Comparison of ENCODE assay signal across 30 cellular contexts in the genomic region with DNA sequence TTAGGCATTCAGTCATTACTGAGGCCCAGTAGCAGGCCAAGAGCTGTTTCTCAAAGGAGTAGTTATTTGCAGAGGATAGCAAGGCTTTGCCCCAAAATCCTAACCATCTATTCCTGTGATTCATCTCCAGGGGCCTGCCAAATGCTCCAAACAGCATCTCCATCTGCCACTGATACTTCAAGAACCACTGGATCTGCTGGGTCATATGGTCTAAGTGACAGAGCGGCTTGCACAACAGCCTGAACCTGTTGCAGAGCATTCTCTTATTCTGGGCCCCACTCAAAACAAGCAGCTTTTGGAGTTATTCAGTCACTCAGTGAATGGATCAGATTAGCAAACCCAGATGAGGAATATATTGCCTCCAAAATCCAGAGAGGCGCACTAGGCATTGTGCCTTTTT.
"Had no signal": no experiment of that assay in that cellular context is flagged by ENCODE, and none has a peak within 500 bp of the region (broad histone marks: within the 10 kb centered on the region; RNA-seq: fewer than 3 reads in every experiment).

No MANE protein-coding gene starts in this region.

- H3K27me3 ChIP-seq: SJSA1 had no signal

- H3K27ac ChIP-seq: SJSA1 had no signal

- H3K27me3 Mint-ChIP-seq: activated CD4-positive, alpha-beta T cell treated with anti-CD3 and anti-CD28 coated beads, Interleukin-2, amount 10 ng/mL, durations not matched to agents 7 days and 5 days; activated naive CD8-positive, alpha-beta T cell; central memory CD8-positive, alpha-beta T cell had no signal

- H3K4me1 Mint-ChIP-seq: activated CD4-positive, alpha-beta T cell treated with anti-CD3 and anti-CD28 coated beads, Interleukin-2, amount 10 ng/mL, durations not matched to agents 7 days and 5 days; activated T-helper 17 cell treated with anti-CD3 and anti-CD28 coated beads, Interleukin-2, amount 50 U/mL, for 72 hours; brain; central memory CD8-positive, alpha-beta T cell had no signal

- H3K4me3 Mint-ChIP-seq: activated CD4-positive, alpha-beta memory T cell treated with anti-CD3 and anti-CD28 coated beads for 36 hours; activated CD4-positive, alpha-beta T cell treated with anti-CD3 and anti-CD28 coated beads, Interleukin-2, amount 10 ng/mL, durations not matched to agents 7 days and 5 days; activated naive CD4-positive, alpha-beta T cell treated with anti-CD3 and anti-CD28 coated beads for 36 hours; activated naive CD8-positive, alpha-beta T cell; activated T-helper 17 cell treated with anti-CD3 and anti-CD28 coated beads, Interleukin-2, amount 50 U/mL, for 72 hours; brain; central memory CD8-positive, alpha-beta T cell; T-helper 2 cell treated with Interferon-gamma antibody and Interleukin-4, amounts not matched to agents 5 μg/mL and 100 μg/mL, for 36 hours; WTC11 had no signal

- H3K36me3 Mint-ChIP-seq: activated CD4-positive, alpha-beta memory T cell treated with anti-CD3 and anti-CD28 coated beads for 36 hours; activated naive CD8-positive, alpha-beta T cell; brain had no signal

- H3K9me3 ChIP-seq: SJSA1 had no signal

- H3K27ac Mint-ChIP-seq: activated CD4-positive, alpha-beta memory T cell treated with anti-CD3 and anti-CD28 coated beads for 36 hours; activated CD4-positive, alpha-beta T cell treated with anti-CD3 and anti-CD28 coated beads, Interleukin-2, amount 10 ng/mL, durations not matched to agents 7 days and 5 days; activated naive CD4-positive, alpha-beta T cell treated with anti-CD3 and anti-CD28 coated beads for 36 hours; activated naive CD8-positive, alpha-beta T cell; activated T-helper 17 cell treated with anti-CD3 and anti-CD28 coated beads, Interleukin-2, amount 50 U/mL, for 72 hours; brain; T-helper 2 cell treated with Interferon-gamma antibody and Interleukin-4, amounts not matched to agents 5 μg/mL and 100 μg/mL, for 36 hours; WTC11 had no signal

- ATAC-seq: activated T-helper 17 cell treated with anti-CD3 and anti-CD28 coated beads, Interleukin-2, amount 50 U/mL, for 72 hours; Panc1; SK-N-SH treated with all-trans-retinoic acid at 6 μM for 48 hours; WTC11 had no signal

- H3K36me3 ChIP-seq: SJSA1 had no signal

- DNase-seq: activated CD4-positive, alpha-beta memory T cell treated with anti-CD3 and anti-CD28 coated beads for 36 hours; activated CD4-positive, alpha-beta T cell treated with anti-CD3 and anti-CD28 coated beads, Interleukin-2, amount 10 ng/mL, durations not matched to agents 7 days and 5 days; activated CD4-positive, CD25-positive, alpha-beta regulatory T cell treated with anti-CD3 and anti-CD28 coated beads, Interleukin-2, amount 50 U/mL, for 72 hours; activated CD8-positive, alpha-beta memory T cell treated with anti-CD3 and anti-CD28 coated beads for 24 hours; activated gamma-delta T cell; activated naive CD4-positive, alpha-beta T cell treated with anti-CD3 and anti-CD28 coated beads for 36 hours; activated T-cell treated with anti-CD3 and anti-CD28 coated beads, Interleukin-2, amount 50 U/mL, for 48 hours; amygdala; KG1; NCI-H1105 treated with DMSO at 0.1 percent for 48 hours; NCI-H1436 treated with DMSO at 0.1 percent for 48 hours; NCI-H187; NCI-H2081; NCI-H2227 treated with DMSO at 0.1 percent for 48 hours; NCI-H446 treated with DMSO at 0.1 percent for 48 hours; NCI-H526 treated with DMSO at 0.1 percent for 48 hours; NCI-H82; OCI-M1; RPMI8226; SHP77; SW 1271 had no signal

- H3K4me3 ChIP-seq: SJSA1 had no signal
